9 cellular contexts compared by ENCODE assay signal in genomic region chr10:30736685-30737232, GRCh38.
A peak's percentile ranks its signal among the peaks of the same experiment; 100 is the strongest.
DNase-seq lines count a peak whose midpoint lies in the region; ATAC-seq, FAIRE-seq and TF ChIP-seq lines count a peak whose summit lies in the region.
"Had no signal": no experiment of that assay in that cellular context is flagged by ENCODE, and none has a peak within 500 bp of the region (broad histone marks: within the 10 kb centered on the region; RNA-seq: fewer than 3 reads in every experiment).

No MANE protein-coding gene starts in this region.

- DNase-seq in GM12892 (ENCODE audit: insufficient read length) = peak; percentile 36
- DNase-seq in HTR-8/SVneo (ENCODE audit: insufficient read length, low spot score) = peak; percentile 77
- DNase-seq in astrocyte of the cerebellum (ENCODE audit: low read depth) = peak; percentile 99
- peak; percentile 90 for DNase-seq in osteocyte (ENCODE audit: extremely low spot score, unreplicated experiment)
- DNase-seq in NCI-H1092 (lab: John Stamatoyannopoulos, UW) = no peak
- DNase-seq in effector memory CD8-positive, alpha-beta T cell = no peak
- no peak for DNase-seq in NCI-H510A treated with DMSO at 0.1 percent for 48 hours (lab: John Stamatoyannopoulos, UW)

- peaks cover 5% of the 10 kb centered on the region for H3K9me3 Mint-ChIP-seq in osteocyte (ENCODE audit: unreplicated experiment)
- no peaks in the 10 kb centered on the region for H3K9me3 Mint-ChIP-seq in effector memory CD8-positive, alpha-beta T cell

- no peak overlapping the region for H3K4me3 Mint-ChIP-seq in osteocyte (ENCODE audit: unreplicated experiment)
- H3K4me3 Mint-ChIP-seq in effector memory CD8-positive, alpha-beta T cell = no peak overlapping the region

- peak overlapping the region; percentile 96 for H3K27ac Mint-ChIP-seq in osteocyte (ENCODE audit: unreplicated experiment)
- no peak overlapping the region for H3K27ac Mint-ChIP-seq in effector memory CD8-positive, alpha-beta T cell

- peak; percentile 84 for ATAC-seq in GM21619 (IDR thresholded peaks at IDR 0.05; ENCODE audit: unreplicated experiment)
- ATAC-seq in effector memory CD8-positive, alpha-beta T cell (replicated peaks) = no peak

- H3K27me3 Mint-ChIP-seq in osteocyte (ENCODE audit: unreplicated experiment) = no peaks in the 10 kb centered on the region
- H3K27me3 Mint-ChIP-seq in effector memory CD8-positive, alpha-beta T cell = peaks cover 6 to 22% of the 10 kb centered on the region in 2 donors

- in situ Hi-C loops in astrocyte of the cerebellum (cut with HindIII; ENCODE audit: low sequenced_read_pairs) = no loop called here

- peaks cover 23% of the 10 kb centered on the region for H3K4me1 Mint-ChIP-seq in osteocyte (ENCODE audit: unreplicated experiment)
- H3K4me1 Mint-ChIP-seq in effector memory CD8-positive, alpha-beta T cell (ENCODE audit: low read depth in 2 of 2) = no peaks in the 10 kb centered on the region

- FAIRE-seq in GM12892 (lab: Jason Lieb, UNC) (peak; percentile 93), HTR-8/SVneo (lab: Jason Lieb, UNC) (peak; percentile 26)
- FAIRE-seq: islet of Langerhans had no signal

- TF ChIP-seq CTCF in astrocyte of the cerebellum (IDR thresholded peaks at IDR 0.05; ENCODE audit: low read depth, low read length, missing control alignments) = no peak
- no peak for TF ChIP-seq CTCF in osteocyte (IDR thresholded peaks at IDR 0.05)

- no peak; the same call in 1 of the 2 replicates for TF ChIP-seq POLR2A in GM12892 (IDR thresholded peaks at IDR 0.05; ENCODE audit: low read depth, low read length)

- H3K36me3 Mint-ChIP-seq in osteocyte (ENCODE audit: unreplicated experiment) = no peaks in the 10 kb centered on the region
- H3K36me3 Mint-ChIP-seq in effector memory CD8-positive, alpha-beta T cell (ENCODE audit: insufficient read depth) = no peaks in the 10 kb centered on the region

- H3K4me3 ChIP-seq in astrocyte of the cerebellum (ENCODE audit: low read depth, low read length) = no peak overlapping the region

Comparison
In these comparisons a context has a peak if more than half of its experiments do, and no peak if none do; other contexts are left out.
1. DNase-seq: peak in GM12892 (single experiment), HTR-8/SVneo (single experiment), astrocyte of the cerebellum (single experiment) and osteocyte (single experiment); none in NCI-H1092 (single experiment), effector memory CD8-positive, alpha-beta T cell (0 of 3) and NCI-H510A treated with DMSO at 0.1 percent for 48 hours (single experiment).